18 cellular contexts compared by ENCODE assay signal in genomic region chr22:35679492-35679891, GRCh38. TPM values are rescaled to one million over a fixed set of nuclear protein-coding genes. Genes with fewer than 3 reads are reported as not detected.
DNase-seq lines count a peak whose midpoint lies in the region; ATAC-seq and TF ChIP-seq lines count a peak whose summit lies in the region.
"Not testable (repeated sequence)": the region's sequence is repeated elsewhere in the genome, so short reads cannot be mapped to it uniquely, and the experiment has no call there.
"Had no signal": no experiment of that assay in that cellular context is flagged by ENCODE, and none has a peak within 500 bp of the region (broad histone marks: within the 10 kb centered on the region; RNA-seq: fewer than 3 reads in every experiment).

No MANE protein-coding gene starts in this region.

- not testable (repeated sequence) for H3K9me3 Mint-ChIP-seq in natural killer cell treated with Interleukin-12 subunit alpha and Interleukin-12 subunit beta and Interleukin-15 and Interleukin-18, amount 100 ng/mL, for 72 hours
- H3K9me3 Mint-ChIP-seq in stimulated activated effector memory CD8-positive, alpha-beta T cell treated with anti-CD3 and anti-CD28 coated beads, Interleukin-12 subunit alpha, Interleukin-12 subunit beta, amount 100 ng/mL, for 72 hours, result peaks cover 11% of the 10 kb centered on the region

- peak; percentile 93 for ATAC-seq in activated CD4-positive, CD25-positive, alpha-beta regulatory T cell treated with anti-CD3 and anti-CD28 coated beads, Interleukin-2, amount 50 U/mL, for 24 hours
- peak; percentile 62 to 83 for ATAC-seq in natural killer cell treated with Interleukin-12 subunit alpha and Interleukin-12 subunit beta and Interleukin-15 and Interleukin-18, amount 100 ng/mL, for 72 hours
- ATAC-seq in stimulated activated effector memory CD8-positive, alpha-beta T cell treated with anti-CD3 and anti-CD28 coated beads, Interleukin-12 subunit alpha, Interleukin-12 subunit beta, amount 100 ng/mL, for 72 hours, result peak; percentile 96

- DNase-seq in GM12864 (ENCODE audit: low read depth), result peak; percentile 3
- DNase-seq in activated T-cell treated with anti-CD3 and anti-CD28 coated beads for 24 hours (ENCODE audit: low read depth), result peak; percentile 68
- peak; percentile 78 for DNase-seq in activated naive CD4-positive, alpha-beta T cell treated with anti-CD3 and anti-CD28 coated beads, Interleukin-2, amount 50 U/mL, for 16 hours
- DNase-seq in dermis blood vessel endothelial cell, result peak; percentile 9
- DNase-seq in natural killer cell treated with Interleukin-12 subunit alpha and Interleukin-12 subunit beta and Interleukin-15 and Interleukin-18, amount 100 ng/mL, for 72 hours (ENCODE audit: low spot score), result peak; percentile 69
- DNase-seq in stimulated activated CD4-positive, alpha-beta T cell treated with anti-CD3 and anti-CD28 coated beads, Interleukin-4, amount 100 ng/mL, for 24 hours, result peak; percentile 82
- peak in 1 of 2 donors; percentile 59 for DNase-seq in stimulated activated effector memory CD8-positive, alpha-beta T cell treated with anti-CD3 and anti-CD28 coated beads, Interleukin-12 subunit alpha, Interleukin-12 subunit beta, amount 100 ng/mL, for 72 hours (ENCODE audit: low spot score in 2 of 2)

- H3K4me3 Mint-ChIP-seq in natural killer cell treated with Interleukin-12 subunit alpha and Interleukin-12 subunit beta and Interleukin-15 and Interleukin-18, amount 100 ng/mL, for 72 hours; stimulated activated effector memory CD8-positive, alpha-beta T cell treated with anti-CD3 and anti-CD28 coated beads, Interleukin-12 subunit alpha, Interleukin-12 subunit beta, amount 100 ng/mL, for 72 hours: not testable (repeated sequence)

- H3K4me1 Mint-ChIP-seq in natural killer cell treated with Interleukin-12 subunit alpha and Interleukin-12 subunit beta and Interleukin-15 and Interleukin-18, amount 100 ng/mL, for 72 hours (ENCODE audit: low read depth in 2 of 2), result peaks cover 16 to 23% of the 10 kb centered on the region in 2 donors
- peaks cover 24% of the 10 kb centered on the region for H3K4me1 Mint-ChIP-seq in stimulated activated effector memory CD8-positive, alpha-beta T cell treated with anti-CD3 and anti-CD28 coated beads, Interleukin-12 subunit alpha, Interleukin-12 subunit beta, amount 100 ng/mL, for 72 hours

- peak overlapping the region; percentile 23 to 74 for H3K27ac Mint-ChIP-seq in natural killer cell treated with Interleukin-12 subunit alpha and Interleukin-12 subunit beta and Interleukin-15 and Interleukin-18, amount 100 ng/mL, for 72 hours
- peak overlapping the region; percentile 30 for H3K27ac Mint-ChIP-seq in stimulated activated effector memory CD8-positive, alpha-beta T cell treated with anti-CD3 and anti-CD28 coated beads, Interleukin-12 subunit alpha, Interleukin-12 subunit beta, amount 100 ng/mL, for 72 hours

- not testable (repeated sequence) for H3K4me3 ChIP-seq in GM12864 (ENCODE audit: low read depth, low read length)

- peaks cover 13% of the 10 kb centered on the region for H3K36me3 Mint-ChIP-seq in natural killer cell treated with Interleukin-12 subunit alpha and Interleukin-12 subunit beta and Interleukin-15 and Interleukin-18, amount 100 ng/mL, for 72 hours
- H3K36me3 Mint-ChIP-seq in stimulated activated effector memory CD8-positive, alpha-beta T cell treated with anti-CD3 and anti-CD28 coated beads, Interleukin-12 subunit alpha, Interleukin-12 subunit beta, amount 100 ng/mL, for 72 hours, result not testable (repeated sequence)

- H3K27me3 Mint-ChIP-seq in natural killer cell treated with Interleukin-12 subunit alpha and Interleukin-12 subunit beta and Interleukin-15 and Interleukin-18, amount 100 ng/mL, for 72 hours, result peaks cover 2 to 11% of the 10 kb centered on the region in 2 donors

- not testable (repeated sequence) for TF ChIP-seq CTCF in GM12864 (IDR thresholded peaks at IDR 0.05; ENCODE audit: low read depth, low read length, missing control alignments)

RNA-seq across cellular contexts. Expression of gene APOL6, which starts 31.2 kb away (rescaled TPM):
- total RNA-seq in dermis blood vessel endothelial cell, result 12.1 and 14.6 TPM in 2 replicates
- total RNA-seq in natural killer cell treated with Interleukin-12 subunit alpha and Interleukin-12 subunit beta and Interleukin-15 and Interleukin-18, amount 100 ng/mL, for 72 hours, result 100 to 1,000 TPM in 1 of 2 donors, 10 to 100 TPM in 1; 63.8 to 142 TPM

RNA-seq across cellular contexts. Expression of gene APOL5, which starts 38.2 kb away (rescaled TPM):
- not detected in 2 replicates for total RNA-seq in dermis blood vessel endothelial cell
- total RNA-seq in natural killer cell treated with Interleukin-12 subunit alpha and Interleukin-12 subunit beta and Interleukin-15 and Interleukin-18, amount 100 ng/mL, for 72 hours, result not detected
- total RNA-seq: activated CD8-positive, alpha-beta memory T cell treated with anti-CD3 and anti-CD28 coated beads, Interleukin-2, amount 10 ng/mL, durations not matched to agents 7 days and 5 days; adrenal gland; cardiac septum; dermis microvascular lymphatic vessel endothelial cell; endothelial cell of umbilical vein; G401; lower lobe of right lung; pulmonary artery endothelial cell; SJSA1; T-helper 1 cell treated with Interleukin-12 subunit alpha and Interleukin-12 subunit beta and Interleukin-4 antibody, amounts not matched to agents 30 ng/mL and 1 ng/mL, for 36 hours had no signal
